ENCODE assay signal across 19 cellular contexts in genomic region chr1:229941785-229942184, GRCh38.
"Had no signal": no experiment of that assay in that cellular context is flagged by ENCODE, and none has a peak within 500 bp of the region (broad histone marks: within the 10 kb centered on the region; RNA-seq: fewer than 3 reads in every experiment).

No MANE protein-coding gene starts in this region.

- H3K27ac Mint-ChIP-seq: effector memory CD8-positive, alpha-beta T cell; nephron progenitor cell; stimulated activated effector memory CD8-positive, alpha-beta T cell treated with anti-CD3 and anti-CD28 coated beads, Interleukin-12 subunit alpha, Interleukin-12 subunit beta, amount 100 ng/mL, for 72 hours; type B pancreatic cell had no signal

- H3K4me1 Mint-ChIP-seq: naive thymus-derived CD8-positive, alpha-beta T cell; stimulated activated effector memory CD8-positive, alpha-beta T cell treated with anti-CD3 and anti-CD28 coated beads, Interleukin-12 subunit alpha, Interleukin-12 subunit beta, amount 100 ng/mL, for 72 hours had no signal

- H3K36me3 Mint-ChIP-seq: naive thymus-derived CD8-positive, alpha-beta T cell; stimulated activated effector memory CD8-positive, alpha-beta T cell treated with anti-CD3 and anti-CD28 coated beads, Interleukin-12 subunit alpha, Interleukin-12 subunit beta, amount 100 ng/mL, for 72 hours; type B pancreatic cell had no signal

- ATAC-seq: effector memory CD8-positive, alpha-beta T cell; lower lobe of right lung; naive thymus-derived CD8-positive, alpha-beta T cell; stimulated activated effector memory CD8-positive, alpha-beta T cell treated with anti-CD3 and anti-CD28 coated beads, Interleukin-12 subunit alpha, Interleukin-12 subunit beta, amount 100 ng/mL, for 72 hours had no signal

- H3K9me3 Mint-ChIP-seq: effector memory CD8-positive, alpha-beta T cell; nephron progenitor cell; stimulated activated effector memory CD8-positive, alpha-beta T cell treated with anti-CD3 and anti-CD28 coated beads, Interleukin-12 subunit alpha, Interleukin-12 subunit beta, amount 100 ng/mL, for 72 hours; type B pancreatic cell had no signal

- DNase-seq: cortex of kidney; effector memory CD8-positive, alpha-beta T cell; erythroblast; esophagus squamous epithelium; head of caudate nucleus; lower lobe of right lung; naive thymus-derived CD8-positive, alpha-beta T cell; nephron progenitor cell; nucleus accumbens; ovary; stimulated activated CD4-positive, alpha-beta T cell treated with anti-CD3 and anti-CD28 coated beads, Interleukin-12 subunit alpha, Interleukin-12 subunit beta, amount 100 ng/mL, for 4 hours; stimulated activated CD4-positive, alpha-beta T cell treated with anti-CD3 and anti-CD28 coated beads, Interleukin-1b, Interleukin-23, amount 100 ng/mL, for 48 hours; stimulated activated CD4-positive, alpha-beta T cell treated with anti-CD3 and anti-CD28 coated beads, Interleukin-4, amount 100 ng/mL, for 1 hour; stimulated activated naive CD4-positive, alpha-beta T cell treated with Interleukin-2 at 50 U/mL for 16 hours; substantia nigra; testis; tibial artery had no signal

- H3K4me3 Mint-ChIP-seq: effector memory CD8-positive, alpha-beta T cell; naive thymus-derived CD8-positive, alpha-beta T cell; nephron progenitor cell; stimulated activated effector memory CD8-positive, alpha-beta T cell treated with anti-CD3 and anti-CD28 coated beads, Interleukin-12 subunit alpha, Interleukin-12 subunit beta, amount 100 ng/mL, for 72 hours; type B pancreatic cell had no signal
